ENCODE assay signal across 14 cellular contexts in the genomic region with DNA sequence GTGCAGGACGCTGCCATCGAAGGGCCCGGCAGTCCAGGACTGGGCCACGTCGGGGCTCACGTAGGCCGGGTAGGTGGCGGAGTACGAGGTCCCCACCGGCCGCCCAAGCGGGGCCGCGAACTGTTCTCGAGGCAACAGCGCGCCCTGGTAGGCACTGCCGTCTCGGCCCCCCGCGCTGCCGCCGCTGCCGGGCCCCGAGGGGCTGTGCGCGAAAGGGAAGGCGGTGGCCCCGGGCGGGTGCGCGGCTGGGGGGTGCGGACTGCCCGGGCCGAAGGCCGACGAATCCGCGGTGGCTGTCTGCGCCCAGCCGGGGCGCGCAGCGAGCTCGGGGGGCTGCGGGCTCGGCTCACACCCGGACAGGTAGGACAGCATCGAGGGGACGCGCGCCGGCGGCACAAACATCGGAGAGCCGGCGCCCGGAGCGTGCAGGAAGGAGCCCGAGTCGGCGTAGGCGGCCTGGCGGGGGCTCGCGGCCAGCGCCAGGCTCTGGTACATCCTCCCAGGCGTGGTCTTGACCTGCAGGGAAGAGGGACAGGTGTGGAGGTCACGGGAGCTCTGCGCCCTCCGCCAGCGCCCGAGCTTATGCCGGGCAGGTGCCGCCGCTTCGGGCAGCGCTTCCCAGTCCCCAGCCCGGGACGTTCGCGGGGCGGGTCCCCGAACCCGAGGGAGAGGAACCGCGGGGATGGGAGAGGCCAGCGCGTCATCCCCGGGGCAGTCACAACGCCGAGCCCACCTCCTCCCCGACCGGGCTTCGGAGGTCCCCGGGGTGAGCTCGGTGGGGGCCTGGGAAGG. TPM values are rescaled to one million over a fixed set of nuclear protein-coding genes. Genes with fewer than 3 reads are reported as not detected.
DNase-seq lines count a peak whose midpoint lies in the region; ATAC-seq and TF ChIP-seq lines count a peak whose summit lies in the region.
"Had no signal": no experiment of that assay in that cellular context is flagged by ENCODE, and none has a peak within 500 bp of the region (broad histone marks: within the 10 kb centered on the region; RNA-seq: fewer than 3 reads in every experiment).

No MANE protein-coding gene starts in this region.

- H3K9ac ChIP-seq in NT2/D1 (ENCODE audit: insufficient read length, low read depth): peak overlapping the region; percentile 74

- ATAC-seq in upper lobe of left lung (ENCODE audit: low FRiP score in 2 of 2): peak in 1 of 2 donors; percentile 1

- no peak for TF ChIP-seq CTCF in esophagus squamous epithelium (IDR thresholded peaks at IDR 0.05)
- no peak for TF ChIP-seq CTCF in mesothelial cell of epicardium (IDR thresholded peaks at IDR 0.05; ENCODE audit: unreplicated experiment)
- TF ChIP-seq CTCF in upper lobe of left lung (IDR thresholded peaks at IDR 0.05): no peak

- peaks cover 47% of the 10 kb centered on the region for H3K27me3 Mint-ChIP-seq in mesothelial cell of epicardium (ENCODE audit: low read depth)

- H3K4me3 Mint-ChIP-seq in mesothelial cell of epicardium: peak overlapping the region; percentile 72
- H3K4me3 Mint-ChIP-seq: activated CD4-positive, alpha-beta T cell treated with anti-CD3 and anti-CD28 coated beads, Interleukin-2, amount 10 ng/mL, durations not matched to agents 7 days and 5 days; stimulated activated naive CD8-positive, alpha-beta T cell treated with anti-CD3 and anti-CD28 coated beads, Interleukin-15, Interleukin-2, amounts not matched to agents 100 ng/mL and 50 ng/mL, for 24 hours had no signal

- H3K27me3 ChIP-seq in NT2/D1 (ENCODE audit: insufficient read depth, insufficient read length): peaks cover 55% of the 10 kb centered on the region
- H3K27me3 ChIP-seq in esophagus squamous epithelium: peaks cover 32 to 95% (median 35%) of the 10 kb centered on the region in 4 donors
- H3K27me3 ChIP-seq in upper lobe of left lung: peaks cover 0 to 38% (median 20%) of the 10 kb centered on the region in 4 donors

- no peak for TF ChIP-seq EP300 in upper lobe of left lung (IDR thresholded peaks at IDR 0.05)

- H3K36me3 Mint-ChIP-seq in mesothelial cell of epicardium: no peaks in the 10 kb centered on the region

- no peaks in the 10 kb centered on the region for H3K9me3 ChIP-seq in NT2/D1 (ENCODE audit: insufficient read depth, low read length)
- H3K9me3 ChIP-seq in esophagus squamous epithelium: no peaks in the 10 kb centered on the region
- no peaks in the 10 kb centered on the region for H3K9me3 ChIP-seq in upper lobe of left lung
- H3K9me3 ChIP-seq: Caco-2 had no signal

- H3K36me3 ChIP-seq in NT2/D1 (ENCODE audit: insufficient read depth, insufficient read length, low read length): no peaks in the 10 kb centered on the region
- H3K36me3 ChIP-seq in esophagus squamous epithelium: no peaks in the 10 kb centered on the region
- no peaks in the 10 kb centered on the region for H3K36me3 ChIP-seq in upper lobe of left lung

- DNase-seq in NT2/D1 (ENCODE audit: low read depth, low spot score) (no peak), esophagus squamous epithelium (lab: John Stamatoyannopoulos, UW) (no peak), mesothelial cell of epicardium (ENCODE audit: low spot score in 2 of 2, unreplicated experiment in 2 of 2) (no peak), upper lobe of left lung (peak in 1 of 2 donors; percentile 84), NCI-H2227 (lab: John Stamatoyannopoulos, UW; ENCODE audit: unreplicated experiment) (no peak), CD1c-positive myeloid dendritic cell (ENCODE audit: extremely low spot score) (no peak)
- no peak for DNase-seq in stimulated activated CD4-positive, alpha-beta T cell treated with anti-CD3 and anti-CD28 coated beads, Interleukin-15, amount 100 ng/mL, for 24 hours
- DNase-seq: activated CD4-positive, alpha-beta T cell treated with anti-CD3 and anti-CD28 coated beads, Interleukin-2, amount 10 ng/mL, durations not matched to agents 7 days and 5 days; Caco-2; NCI-H1436; NK-92 treated with Interleukin-12 subunit alpha and Interleukin-12 subunit beta, amount 100 ng/mL, for 24 hours; stimulated activated CD4-positive, alpha-beta T cell treated with anti-CD3 and anti-CD28 coated beads, Interleukin-4, amount 100 ng/mL, for 24 hours had no signal

- H3K9me3 Mint-ChIP-seq in mesothelial cell of epicardium: no peaks in the 10 kb centered on the region
- H3K9me3 Mint-ChIP-seq: activated CD4-positive, alpha-beta T cell treated with anti-CD3 and anti-CD28 coated beads, Interleukin-2, amount 10 ng/mL, durations not matched to agents 7 days and 5 days; stimulated activated naive CD8-positive, alpha-beta T cell treated with anti-CD3 and anti-CD28 coated beads, Interleukin-15, Interleukin-2, amounts not matched to agents 100 ng/mL and 50 ng/mL, for 24 hours had no signal

- TF ChIP-seq POLR2A in esophagus squamous epithelium (IDR thresholded peaks at IDR 0.05): no peak
- no peak for TF ChIP-seq POLR2A in upper lobe of left lung (IDR thresholded peaks at IDR 0.05)

- intact Hi-C loops in esophagus squamous epithelium (cut with DNase I): no loop called here

- no peak overlapping the region for H3K27ac Mint-ChIP-seq in mesothelial cell of epicardium
- H3K27ac Mint-ChIP-seq: activated CD4-positive, alpha-beta T cell treated with anti-CD3 and anti-CD28 coated beads, Interleukin-2, amount 10 ng/mL, durations not matched to agents 7 days and 5 days; stimulated activated naive CD8-positive, alpha-beta T cell treated with anti-CD3 and anti-CD28 coated beads, Interleukin-15, Interleukin-2, amounts not matched to agents 100 ng/mL and 50 ng/mL, for 24 hours had no signal

- WGBS in esophagus squamous epithelium, 2 donors: 1 to 9% methylated on average over 11 to 26 of the region's 97 CpGs
- 1% methylated on average over 24 of the region's 97 CpGs; no CpG with 5 or more reads in 1 of the 2 donors for WGBS in upper lobe of left lung, 2 donors

- H3K4me3 ChIP-seq in NT2/D1 (ENCODE audit: insufficient read length, low read depth) (peak overlapping the region; percentile 51), esophagus squamous epithelium (peak overlapping the region in 3 of 4 donors; percentile 16 to 58 (median 38)), upper lobe of left lung (peak overlapping the region in 3 of 4 donors; percentile 39 to 52 (median 47))

- peaks cover 41% of the 10 kb centered on the region for H3K4me1 Mint-ChIP-seq in mesothelial cell of epicardium
- H3K4me1 Mint-ChIP-seq: activated CD4-positive, alpha-beta T cell treated with anti-CD3 and anti-CD28 coated beads, Interleukin-2, amount 10 ng/mL, durations not matched to agents 7 days and 5 days had no signal

- H3K4me1 ChIP-seq in NT2/D1 (ENCODE audit: insufficient read depth, insufficient read length): peaks cover 42% of the 10 kb centered on the region
- H3K4me1 ChIP-seq in esophagus squamous epithelium: peaks cover 10 to 29% (median 21%) of the 10 kb centered on the region in 3 donors
- peaks cover 14 to 28% (median 19%) of the 10 kb centered on the region in 4 donors for H3K4me1 ChIP-seq in upper lobe of left lung

- H3K27ac ChIP-seq in esophagus squamous epithelium: peak overlapping the region in 1 of 4 donors; percentile 21
- peak overlapping the region in 3 of 4 donors; percentile 30 to 69 (median 43) for H3K27ac ChIP-seq in upper lobe of left lung

RNA-seq across cellular contexts. Expression of a gene that starts 0.6 kb away (rescaled TPM):
- under 1 TPM in 2 of 4 donors, not detected in 2; 0.19 to 0.85 TPM for total RNA-seq in esophagus squamous epithelium
- total RNA-seq in mesothelial cell of epicardium: 26.0 to 30.0 TPM (median 27.5 TPM) in 3 replicates
- 10 to 100 TPM in 1 of 6 donors, 1 to 10 TPM in 4, under 1 TPM in 1; 0.98 to 10.5 (median 2.2) TPM for total RNA-seq in upper lobe of left lung
- total RNA-seq: activated CD4-positive, alpha-beta T cell treated with anti-CD3 and anti-CD28 coated beads, Interleukin-2, amount 10 ng/mL, durations not matched to agents 7 days and 5 days; osteoblast had no signal

RNA-seq across cellular contexts. Expression of a gene that starts 47.9 kb away (rescaled TPM):
- total RNA-seq in esophagus squamous epithelium (1 to 10 TPM; 1.1 to 6.2 (median 4.0) TPM), mesothelial cell of epicardium (12.3 to 13.5 TPM (median 12.6 TPM) in 3 replicates), upper lobe of left lung (1 to 10 TPM in 4 of 6 donors, under 1 TPM in 1, not detected in 1; 0.51 to 6.3 (median 1.9) TPM)
- total RNA-seq: activated CD4-positive, alpha-beta T cell treated with anti-CD3 and anti-CD28 coated beads, Interleukin-2, amount 10 ng/mL, durations not matched to agents 7 days and 5 days; osteoblast had no signal
